18 cellular contexts compared by ENCODE assay signal in the genomic region with DNA sequence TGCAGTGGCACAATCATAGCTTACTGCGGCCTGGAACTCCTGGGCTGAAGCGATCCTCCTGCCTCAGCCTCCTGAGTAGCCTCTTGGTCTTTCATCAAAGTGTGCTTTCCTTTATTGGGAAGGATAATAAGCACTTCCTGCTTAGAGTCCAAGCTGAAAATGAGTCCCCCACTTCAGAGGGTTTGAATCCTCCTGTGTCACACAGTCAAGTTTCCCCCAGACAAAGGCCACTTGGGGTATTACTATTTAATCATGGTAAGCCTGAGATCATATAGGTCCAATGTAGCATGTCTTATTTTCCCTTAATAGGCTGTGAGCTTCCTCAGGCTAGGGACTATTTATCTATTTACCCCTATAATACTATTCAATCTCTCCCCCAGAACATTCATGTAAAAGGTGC. TPM values are rescaled to one million over a fixed set of nuclear protein-coding genes. Genes with fewer than 3 reads are reported as not detected.
DNase-seq lines count a peak whose midpoint lies in the region; TF ChIP-seq lines count a peak whose summit lies in the region.
"Had no signal": no experiment of that assay in that cellular context is flagged by ENCODE, and none has a peak within 500 bp of the region (broad histone marks: within the 10 kb centered on the region; RNA-seq: fewer than 3 reads in every experiment).

No MANE protein-coding gene starts in this region.

- TF ChIP-seq CTCF in Loucy (conservative IDR thresholded peaks at IDR 0.05; ENCODE audit: low read length) (no peak), brain (conservative IDR thresholded peaks at IDR 0.05) (no peak)

- no peaks in the 10 kb centered on the region for H3K79me2 ChIP-seq in Loucy (ENCODE audit: insufficient read depth, low read length)

- H3K4me2 ChIP-seq in Loucy (ENCODE audit: low read depth, low read length, poor library complexity, severe bottlenecking), result no peak overlapping the region
- H3K4me2 ChIP-seq: A549 had no signal

- H3K9me3 Mint-ChIP-seq in brain, result no peaks in the 10 kb centered on the region
- H3K9me3 Mint-ChIP-seq: CD8-positive, alpha-beta T cell had no signal

- H3K36me3 Mint-ChIP-seq in brain, result no peaks in the 10 kb centered on the region
- H3K36me3 Mint-ChIP-seq: CD8-positive, alpha-beta T cell had no signal

- no peak overlapping the region for H3K9ac ChIP-seq in Loucy (ENCODE audit: low read depth, low read length, poor library complexity, severe bottlenecking)
- H3K9ac ChIP-seq: GM23248 had no signal

- peak overlapping the region; percentile 35; the same call in 1 of the 2 replicates for H2AFZ ChIP-seq in Loucy (ENCODE audit: low read length)
- H2AFZ ChIP-seq: GM23248 had no signal

- DNase-seq in NCI-H82 (lab: John Stamatoyannopoulos, UW) (peak; percentile 16), NCI-H82 treated with DMSO at 0.1 percent for 48 hours (lab: John Stamatoyannopoulos, UW; ENCODE audit: unreplicated experiment) (no peak), UCSD-AML1 (lab: John Stamatoyannopoulos, UW; ENCODE audit: unreplicated experiment) (no peak), KBM-7 (no peak), NCI-H226 (no peak)
- DNase-seq: 8988T; C1 segment of cervical spinal cord; Caco-2; CD8-positive, alpha-beta T cell; DMS53; DMS79 treated with DMSO at 0.1 percent for 48 hours; GM23248; H7; HCEC 1CT had no signal

- H3K4me1 ChIP-seq in Loucy (ENCODE audit: insufficient read depth, low read length, poor library complexity, severe bottlenecking), result peaks cover 3% of the 10 kb centered on the region
- H3K4me1 ChIP-seq: A549, Caco-2 had no signal

- no peaks in the 10 kb centered on the region for H3F3A ChIP-seq in Loucy (ENCODE audit: low read depth)

- peak overlapping the region in 4 of 5 experiments; percentile 23 to 76 (median 50) for H3K27ac Mint-ChIP-seq in brain
- H3K27ac Mint-ChIP-seq: CD8-positive, alpha-beta T cell had no signal

- no peaks in the 10 kb centered on the region for H3K9me3 ChIP-seq in Loucy (ENCODE audit: insufficient read depth, low read depth, low read length)
- H3K9me3 ChIP-seq: A549, Caco-2 had no signal

- no peak overlapping the region for H3K4me3 ChIP-seq in Loucy (ENCODE audit: low read length, poor library complexity, severe bottlenecking)
- H3K4me3 ChIP-seq: A549, GM23248 had no signal

- H4K20me1 ChIP-seq in Loucy (ENCODE audit: insufficient read depth, low read length, poor library complexity, severe bottlenecking), result no peaks in the 10 kb centered on the region

- H3K36me3 ChIP-seq in Loucy (ENCODE audit: insufficient read depth, low read length), result no peaks in the 10 kb centered on the region

- H3K27me3 Mint-ChIP-seq in brain, result no peaks in the 10 kb centered on the region

- H3K9me2 ChIP-seq in Loucy (replicated peaks; ENCODE audit: low read depth, low read length), result no peaks in the 10 kb centered on the region

- no peaks in the 10 kb centered on the region for H3K27me3 ChIP-seq in Loucy (ENCODE audit: insufficient read depth, low read length, poor library complexity, severe bottlenecking)

- in situ Hi-C loops in KBM-7 (cut with MboI; ENCODE audit: low pct_unique_long_range_greater_than_20kb, low sequenced_read_pairs), result no loop called here

- H3K4me3 Mint-ChIP-seq in brain, result no peak overlapping the region
- H3K4me3 Mint-ChIP-seq: CD8-positive, alpha-beta T cell had no signal

- H3K4me1 Mint-ChIP-seq in brain, result peaks cover 37% of the 10 kb centered on the region

RNA-seq across cellular contexts. Expression of gene KIAA2012, which starts 11.4 kb away (rescaled TPM):
- polyA plus RNA-seq in brain (ENCODE audit: insufficient read depth, low read depth, low replicate concordance), result 0.42 TPM
- polyA plus RNA-seq: H1 had no signal

RNA-seq across cellular contexts. Expression of gene FZD7, which starts 28.0 kb away (rescaled TPM):
- 5.3 TPM for polyA plus RNA-seq in brain (ENCODE audit: insufficient read depth, low read depth, low replicate concordance)
